ENCODE assay signal across 8 cellular contexts in the genomic region with DNA sequence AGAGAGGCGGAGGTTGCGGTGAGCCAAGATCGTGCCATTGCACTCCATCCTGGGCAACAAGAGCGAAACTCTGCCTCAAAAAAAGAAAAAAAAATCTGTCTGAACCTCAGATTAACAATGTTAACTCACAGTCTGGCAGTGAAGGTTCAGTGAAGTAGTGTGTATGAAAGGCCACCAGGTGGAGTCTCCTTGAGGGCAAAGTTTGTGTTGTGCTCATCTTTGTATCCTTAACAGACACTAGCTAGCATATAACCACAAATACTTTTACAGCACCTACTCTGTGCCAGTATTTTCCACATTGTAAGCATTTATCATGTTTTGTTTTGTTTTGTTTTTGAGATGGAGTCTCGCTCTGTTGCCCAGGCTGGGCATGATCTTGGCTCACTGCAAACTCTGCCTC. TPM values are rescaled to one million over a fixed set of nuclear protein-coding genes. Genes with fewer than 3 reads are reported as not detected.
DNase-seq lines count a peak whose midpoint lies in the region; ATAC-seq and TF ChIP-seq lines count a peak whose summit lies in the region.

No MANE protein-coding gene starts in this region.

- no peaks in the 10 kb centered on the region for H3K4me1 ChIP-seq in upper lobe of left lung

- WGBS in upper lobe of left lung, 2 donors = 92 to 97% methylated on average over 5 of the region's 5 CpGs

- H3K27me3 ChIP-seq in upper lobe of left lung = no peaks in the 10 kb centered on the region

- TF ChIP-seq CTCF in HFF-Myc (IDR thresholded peaks at IDR 0.05; ENCODE audit: low read depth, low read length, missing control alignments) = peak; percentile 52
- TF ChIP-seq CTCF in upper lobe of left lung (IDR thresholded peaks at IDR 0.05) = peak in 4 of 6 experiments; percentile 28 to 52 (median 46)

- TF ChIP-seq POLR2A in erythroblast (IDR thresholded peaks at IDR 0.05; ENCODE audit: low read length) (no peak), upper lobe of left lung (IDR thresholded peaks at IDR 0.05) (no peak)

- no peak for TF ChIP-seq EP300 in upper lobe of left lung (IDR thresholded peaks at IDR 0.05)

- DNase-seq in activated CD4-positive, alpha-beta T cell treated with anti-CD3 and anti-CD28 coated beads for 48 hours = peak; percentile 10
- DNase-seq in activated CD4-positive, alpha-beta T cell treated with anti-CD3 and anti-CD28 coated beads for 1 hour = no peak
- DNase-seq in HFF-Myc (ENCODE audit: extremely low read depth, low read depth) (no peak), NCI-H526 treated with DMSO at 0.1 percent for 48 hours (lab: John Stamatoyannopoulos, UW) (peak; percentile 16), erythroblast (lab: John Stamatoyannopoulos, UW) (peak; percentile 15 to 20), upper lobe of left lung (no peak), C1 segment of cervical spinal cord (lab: John Stamatoyannopoulos, UW) (no peak), cortex of kidney (lab: John Stamatoyannopoulos, UW) (no peak)

- no peak overlapping the region for H3K4me3 ChIP-seq in HFF-Myc (replicated peaks; ENCODE audit: low read depth, low read length)
- no peak overlapping the region for H3K4me3 ChIP-seq in upper lobe of left lung

- no peak for ATAC-seq in upper lobe of left lung (ENCODE audit: low FRiP score in 2 of 2)

- H3K9me3 ChIP-seq in upper lobe of left lung = no peaks in the 10 kb centered on the region

- no peak overlapping the region for H3K27ac ChIP-seq in upper lobe of left lung

- no peaks in the 10 kb centered on the region for H3K36me3 ChIP-seq in upper lobe of left lung

RNA-seq across cellular contexts. Expression of a gene that starts 46.0 kb away (rescaled TPM):
- 10 to 100 TPM; 12.6 to 64.0 (median 39.1) TPM for total RNA-seq in upper lobe of left lung

Comparison
In these comparisons a context has a peak if more than half of its experiments do, and no peak if none do; other contexts are left out.
1. DNase-seq: peak in activated CD4-positive, alpha-beta T cell treated with anti-CD3 and anti-CD28 coated beads for 48 hours (single experiment), NCI-H526 treated with DMSO at 0.1 percent for 48 hours (single experiment) and erythroblast (2 of 2); none in activated CD4-positive, alpha-beta T cell treated with anti-CD3 and anti-CD28 coated beads for 1 hour (single experiment), HFF-Myc (single experiment), upper lobe of left lung (0 of 2), C1 segment of cervical spinal cord (0 of 14) and cortex of kidney (single experiment).